ENCODE assay signal across 1 cellular context in the genomic region with DNA sequence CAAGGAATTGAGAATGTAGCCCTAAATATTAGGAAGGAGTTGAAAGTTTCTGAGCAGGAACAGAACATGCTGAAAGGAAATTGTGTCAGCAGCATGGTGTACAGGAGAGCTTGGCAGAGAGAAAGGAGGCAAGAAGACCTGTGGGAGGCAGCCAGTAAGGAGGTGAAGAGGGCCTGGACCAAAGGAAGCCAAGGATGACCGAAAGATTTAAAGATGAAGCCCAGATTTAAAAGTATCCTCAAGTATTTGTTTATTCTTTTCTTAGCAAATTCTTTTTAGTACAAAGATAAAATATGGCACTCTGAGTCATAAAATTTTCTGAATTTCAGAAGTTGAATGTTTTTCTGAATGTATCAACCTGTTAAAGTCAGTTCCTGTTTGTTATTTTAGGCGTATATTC.
TF ChIP-seq lines count a peak whose summit lies in the region.

No MANE protein-coding gene starts in this region.

TF ChIP-seq in GM12878, 131 proteins besides CTCF, POLR2A, EP300 and RAD21:
- TF ChIP-seq, protein P1, sequence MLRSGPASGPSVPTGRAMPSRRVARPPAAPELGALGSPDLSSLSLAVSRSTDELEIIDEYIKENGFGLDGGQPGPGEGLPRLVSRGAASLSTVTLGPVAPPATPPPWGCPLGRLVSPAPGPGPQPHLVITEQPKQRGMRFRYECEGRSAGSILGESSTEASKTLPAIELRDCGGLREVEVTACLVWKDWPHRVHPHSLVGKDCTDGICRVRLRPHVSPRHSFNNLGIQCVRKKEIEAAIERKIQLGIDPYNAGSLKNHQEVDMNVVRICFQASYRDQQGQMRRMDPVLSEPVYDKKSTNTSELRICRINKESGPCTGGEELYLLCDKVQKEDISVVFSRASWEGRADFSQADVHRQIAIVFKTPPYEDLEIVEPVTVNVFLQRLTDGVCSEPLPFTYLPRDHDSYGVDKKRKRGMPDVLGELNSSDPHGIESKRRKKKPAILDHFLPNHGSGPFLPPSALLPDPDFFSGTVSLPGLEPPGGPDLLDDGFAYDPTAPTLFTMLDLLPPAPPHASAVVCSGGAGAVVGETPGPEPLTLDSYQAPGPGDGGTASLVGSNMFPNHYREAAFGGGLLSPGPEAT (IDR thresholded peaks at IDR 0.05; ENCODE audit: low read depth), result no peak
- TF ChIP-seq ASH2L (IDR thresholded peaks at IDR 0.05; ENCODE audit: borderline replicate concordance, low read depth) (no peak), ZSCAN29 (IDR thresholded peaks at IDR 0.05) (no peak), SUZ12 (IDR thresholded peaks at IDR 0.05; ENCODE audit: unreplicated experiment) (no peak), SMAD5 (IDR thresholded peaks at IDR 0.05; ENCODE audit: low read depth) (no peak), NR2F1 (conservative IDR thresholded peaks at IDR 0.05) (no peak), SMAD1 (IDR thresholded peaks at IDR 0.05; ENCODE audit: low read depth, partially characterized antibody) (no peak), ZNF384 (IDR thresholded peaks at IDR 0.05; ENCODE audit: borderline replicate concordance, low read depth, low read length) (no peak), STAT1 (conservative IDR thresholded peaks at IDR 0.05) (no peak), CEBPB (IDR thresholded peaks at IDR 0.05; ENCODE audit: borderline replicate concordance in 1 of 2, low read depth in 2 of 2, low read length in 2 of 2) (no peak), SREBF1 (IDR thresholded peaks at IDR 0.05; ENCODE audit: low read length) (no peak), TCF12 (IDR thresholded peaks at IDR 0.05; ENCODE audit: low read depth, low read length) (no peak), NR2C1 (IDR thresholded peaks at IDR 0.05) (no peak), MEF2B (IDR thresholded peaks at IDR 0.05; ENCODE audit: partially characterized antibody, poor library complexity, severe bottlenecking) (no peak)
- TF ChIP-seq, protein P2, sequence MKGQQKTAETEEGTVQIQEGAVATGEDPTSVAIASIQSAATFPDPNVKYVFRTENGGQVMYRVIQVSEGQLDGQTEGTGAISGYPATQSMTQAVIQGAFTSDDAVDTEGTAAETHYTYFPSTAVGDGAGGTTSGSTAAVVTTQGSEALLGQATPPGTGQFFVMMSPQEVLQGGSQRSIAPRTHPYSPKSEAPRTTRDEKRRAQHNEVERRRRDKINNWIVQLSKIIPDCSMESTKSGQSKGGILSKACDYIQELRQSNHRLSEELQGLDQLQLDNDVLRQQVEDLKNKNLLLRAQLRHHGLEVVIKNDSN (IDR thresholded peaks at IDR 0.05; ENCODE audit: borderline replicate concordance, extremely low read length, insufficient read depth, low read depth, low read length), result no peak
